Comparison of ENCODE assay signal across 12 cellular contexts in genomic region chr17:75646626-75646968, GRCh38. TPM values are rescaled to one million over a fixed set of nuclear protein-coding genes. Genes with fewer than 3 reads are reported as not detected.
DNase-seq lines count a peak whose midpoint lies in the region; ATAC-seq and TF ChIP-seq lines count a peak whose summit lies in the region.
"Had no signal": no experiment of that assay in that cellular context is flagged by ENCODE, and none has a peak within 500 bp of the region (broad histone marks: within the 10 kb centered on the region; RNA-seq: fewer than 3 reads in every experiment).

No MANE protein-coding gene starts in this region.

- H3K9me3 Mint-ChIP-seq in CD4-positive, CD25-positive, alpha-beta regulatory T cell, result peaks cover 0 to 1% (median 0%) of the 10 kb centered on the region in 7 donors
- H3K9me3 Mint-ChIP-seq: activated T-helper 1 cell treated with anti-CD3 and anti-CD28 coated beads, Interleukin-12 subunit alpha, Interleukin-12 subunit beta, Interleukin-2, Interleukin-4 antibody, amounts not matched to agents 30 ng/mL and 10 ng/mL and 1 ng/mL, durations not matched to agents 14 hours and 24 hours and 36 hours had no signal

- peaks cover 0 to 15% (median 0%) of the 10 kb centered on the region in 4 donors for H3K4me1 Mint-ChIP-seq in CD4-positive, CD25-positive, alpha-beta regulatory T cell

- H2AFZ ChIP-seq in PC-3 (ENCODE audit: low read length), result no peak overlapping the region; the same call in 1 of the 2 replicates
- H2AFZ ChIP-seq in trophoblast cell (ENCODE audit: insufficient read depth, low read length, poor library complexity), result no peak overlapping the region

- peak overlapping the region; percentile 86 for H3K9ac ChIP-seq in PC-3 (ENCODE audit: low read length)
- H3K9ac ChIP-seq in trophoblast cell (ENCODE audit: low read length), result no peak overlapping the region

- no peak overlapping the region for H3K27ac ChIP-seq in CD4-positive, CD25-positive, alpha-beta regulatory T cell (ENCODE audit: insufficient read depth, low read length, poor library complexity, severe bottlenecking)
- H3K27ac ChIP-seq in PC-3 (ENCODE audit: low read length) (peak overlapping the region; percentile 94), esophagus squamous epithelium (peak overlapping the region in 3 of 4 donors; percentile 71 to 89 (median 85)), trophoblast cell (ENCODE audit: low read depth, low read length) (peak overlapping the region; percentile 98)
- H3K27ac ChIP-seq: uterus had no signal

- WGBS in esophagus squamous epithelium, 2 donors, result 96 to 100% methylated on average over 2 to 4 of the region's 7 CpGs
- WGBS in trophoblast cell (ENCODE audit: extremely low coverage, insufficient coverage, insufficient read length), result no CpG with 5 or more reads among the region's 7 CpGs

- peak overlapping the region; percentile 58 for H2BK12ac ChIP-seq in trophoblast cell (ENCODE audit: low read length)

- no peaks in the 10 kb centered on the region for H3K79me2 ChIP-seq in PC-3 (ENCODE audit: low read length)
- H3K79me2 ChIP-seq in trophoblast cell (ENCODE audit: control insufficient read depth, insufficient read depth, low read length, poor library complexity), result peaks cover 2% of the 10 kb centered on the region

- H4K12ac ChIP-seq in trophoblast cell (ENCODE audit: low read depth, low read length), result no peak overlapping the region

- H3K27ac Mint-ChIP-seq in CD4-positive, CD25-positive, alpha-beta regulatory T cell, result peak overlapping the region; percentile 71 to 91 (median 82)

- H3K36me3 Mint-ChIP-seq in CD4-positive, CD25-positive, alpha-beta regulatory T cell, result peaks cover 27% of the 10 kb centered on the region

- H3K4me1 ChIP-seq in CD4-positive, CD25-positive, alpha-beta regulatory T cell (ENCODE audit: control insufficient read depth, insufficient read depth, low read length, poor library complexity, severe bottlenecking), result no peaks in the 10 kb centered on the region
- H3K4me1 ChIP-seq in PC-3 (ENCODE audit: insufficient read depth, low read length) (peaks cover 45% of the 10 kb centered on the region), esophagus squamous epithelium (peaks cover 18 to 52% (median 25%) of the 10 kb centered on the region in 3 donors), trophoblast cell (ENCODE audit: control insufficient read depth in 1 of 2, insufficient read depth in 2 of 2, low read length in 2 of 2) (peaks cover 35 to 39% of the 10 kb centered on the region in 2 experiments)
- H3K4me1 ChIP-seq: uterus had no signal

- no peak overlapping the region for H3K4me3 ChIP-seq in CD4-positive, CD25-positive, alpha-beta regulatory T cell (ENCODE audit: low read depth, low read length)
- H3K4me3 ChIP-seq in PC-3 (ENCODE audit: low read length), result no peak overlapping the region
- H3K4me3 ChIP-seq in esophagus squamous epithelium, result no peak overlapping the region
- H3K4me3 ChIP-seq in trophoblast cell (ENCODE audit: low read depth, low read length), result no peak overlapping the region
- H3K4me3 ChIP-seq: spleen, uterus had no signal

- peak overlapping the region; percentile 7 for H3K4ac ChIP-seq in trophoblast cell (ENCODE audit: low read depth, low read length)

- POLR2A ChIA-PET in PC-3 (lab: Charles Lee; ENCODE audit: unreplicated experiment), result interaction anchor here (0.6 to 1.0 kb wide), 2 partner anchors 14 to 166 kb away, joined by 4 to 6 read pairs; partner anchors contain the start of gene SMIM5

- no peaks in the 10 kb centered on the region for H3K27me3 Mint-ChIP-seq in CD4-positive, CD25-positive, alpha-beta regulatory T cell

- no peak overlapping the region for H3K23ac ChIP-seq in trophoblast cell (ENCODE audit: low read length)

- H3K27me3 ChIP-seq in CD4-positive, CD25-positive, alpha-beta regulatory T cell (ENCODE audit: control insufficient read depth, insufficient read depth, low read length), result no peaks in the 10 kb centered on the region
- H3K27me3 ChIP-seq in PC-3 (ENCODE audit: low read length) (no peaks in the 10 kb centered on the region), esophagus squamous epithelium (no peaks in the 10 kb centered on the region), trophoblast cell (ENCODE audit: insufficient read depth, low read length) (no peaks in the 10 kb centered on the region)
- H3K27me3 ChIP-seq: spleen, uterus had no signal

- H3K9me3 ChIP-seq in CD4-positive, CD25-positive, alpha-beta regulatory T cell (ENCODE audit: control insufficient read depth in 2 of 2, low read length in 2 of 2), result no peaks in the 10 kb centered on the region
- H3K9me3 ChIP-seq in PC-3 (ENCODE audit: low read length) (no peaks in the 10 kb centered on the region), esophagus squamous epithelium (no peaks in the 10 kb centered on the region), trophoblast cell (ENCODE audit: insufficient read depth, low read depth, low read length) (no peaks in the 10 kb centered on the region)
- H3K9me3 ChIP-seq: spleen, uterus had no signal

- peak overlapping the region; percentile 72 for H3K4me2 ChIP-seq in PC-3 (ENCODE audit: low read length)
- H3K4me2 ChIP-seq in trophoblast cell (ENCODE audit: low read length), result peak overlapping the region; percentile 2

- intact Hi-C loops in PC-3 (cut with micrococcal nuclease) (no loop called here), esophagus squamous epithelium (cut with DNase I) (no loop called here), left colon (cut with DNase I, micrococcal nuclease) (no loop called here)

- TF ChIP-seq POLR2A in esophagus squamous epithelium (IDR thresholded peaks at IDR 0.05), result no peak

- H3K79me1 ChIP-seq in trophoblast cell (ENCODE audit: low read length), result peaks cover 25% of the 10 kb centered on the region

- ATAC-seq in CD4-positive, CD25-positive, alpha-beta regulatory T cell (ENCODE audit: low read depth in 2 of 2), result no peak
- ATAC-seq in PC-3 (no peak; the same call in 1 of the 2 replicates), left colon (no peak)

- H4K91ac ChIP-seq in trophoblast cell (ENCODE audit: low read depth, low read length), result peak overlapping the region; percentile 72

- no TSS peak for BruUV-seq in PC-3 (replicated peaks; lab: Mats Ljungman, UMichigan)

- peak overlapping the region; percentile 37 for H2AK5ac ChIP-seq in trophoblast cell (ENCODE audit: low read length)

- DNase-seq in CD4-positive, CD25-positive, alpha-beta regulatory T cell, result no peak
- no peak for DNase-seq in PC-3
- no peak for DNase-seq in esophagus squamous epithelium (lab: John Stamatoyannopoulos, UW)
- DNase-seq in trophoblast cell, result peak in 1 of 2 donors; percentile 48
- DNase-seq in NCI-H1092 treated with DMSO at 0.1 percent for 48 hours (lab: John Stamatoyannopoulos, UW), result no peak
- DNase-seq in T1000 (lab: John Stamatoyannopoulos, UW), result no peak
- DNase-seq in left colon, result no peak
- DNase-seq in OCI-M1 (lab: John Stamatoyannopoulos, UW), result no peak
- DNase-seq: NCI-H2171 treated with DMSO at 0.1 percent for 48 hours had no signal

- H3K4me3 Mint-ChIP-seq in CD4-positive, CD25-positive, alpha-beta regulatory T cell, result no peak overlapping the region
- H3K4me3 Mint-ChIP-seq: activated T-helper 1 cell treated with anti-CD3 and anti-CD28 coated beads, Interleukin-12 subunit alpha, Interleukin-12 subunit beta, Interleukin-2, Interleukin-4 antibody, amounts not matched to agents 30 ng/mL and 10 ng/mL and 1 ng/mL, durations not matched to agents 14 hours and 24 hours and 36 hours had no signal

- H3K9me2 ChIP-seq in PC-3 (replicated peaks; ENCODE audit: low read length), result no peaks in the 10 kb centered on the region

- H3F3A ChIP-seq in PC-3 (ENCODE audit: low read length, unreplicated experiment), result no peaks in the 10 kb centered on the region

- peak overlapping the region; percentile 62 for H2BK120ac ChIP-seq in trophoblast cell (ENCODE audit: insufficient read depth, low read length, poor library complexity)

- peak overlapping the region; percentile 52 for H2BK5ac ChIP-seq in trophoblast cell (ENCODE audit: low read depth, low read length, poor library complexity)

- no peaks in the 10 kb centered on the region for H4K20me1 ChIP-seq in PC-3 (ENCODE audit: low read length)

- TF ChIP-seq CTCF in PC-3 (conservative IDR thresholded peaks at IDR 0.05; ENCODE audit: low read depth, low read length) (no peak), esophagus squamous epithelium (IDR thresholded peaks at IDR 0.05) (no peak)

- peak overlapping the region; percentile 34 for H4K8ac ChIP-seq in trophoblast cell (ENCODE audit: low read depth, low read length)

- peak overlapping the region; percentile 15 for H3K18ac ChIP-seq in trophoblast cell (ENCODE audit: low read length)

- H3K14ac ChIP-seq in trophoblast cell (ENCODE audit: low read length), result peak overlapping the region; percentile 52

- CTCF ChIA-PET in PC-3 (lab: Charles Lee), result interaction anchor here (0.7 to 3.0 kb wide), 3 partner anchors 11 to 101 kb away, joined by 3 to 58 read pairs (median 4); partner anchors contain the start of gene SMIM5

- peaks cover 20% of the 10 kb centered on the region for H3K36me3 ChIP-seq in CD4-positive, CD25-positive, alpha-beta regulatory T cell (ENCODE audit: control insufficient read depth, insufficient read depth, low read length)
- H3K36me3 ChIP-seq in PC-3 (ENCODE audit: low read depth, low read length) (0 out of 2 replicates have a peak, but pooled peaks cover 10% of the 10 kb centered on the region), esophagus squamous epithelium (peaks cover 0 to 58% (median 5%) of the 10 kb centered on the region in 3 donors), trophoblast cell (ENCODE audit: control insufficient read depth in 1 of 2, insufficient read depth in 2 of 2, low read length in 2 of 2) (peaks cover 11 to 18% of the 10 kb centered on the region in 2 experiments)
- H3K36me3 ChIP-seq: uterus had no signal

RNA-seq across cellular contexts. Expression of gene SMIM5, which starts 13.4 kb away (rescaled TPM):
- total RNA-seq in CD4-positive, CD25-positive, alpha-beta regulatory T cell, result 1.6 TPM
- under 1 TPM in 2 of 4 donors, not detected in 2; 0.07 to 0.10 TPM for polyA plus RNA-seq in CD4-positive, CD25-positive, alpha-beta regulatory T cell
- total RNA-seq in PC-3 (2014; rRNA removed) (2.3 and 4.3 TPM in 2 replicates), esophagus squamous epithelium (10 to 100 TPM in 1 of 4 donors, 1 to 10 TPM in 3; 7.4 to 16.8 (median 8.6) TPM), left colon (10 to 100 TPM; 15.4 to 28.3 TPM)
- polyA plus RNA-seq in trophoblast cell (2013), result 0.37 and 0.38 TPM in 2 replicates
- total RNA-seq: activated T-helper 1 cell treated with anti-CD3 and anti-CD28 coated beads, Interleukin-12 subunit alpha, Interleukin-12 subunit beta, Interleukin-2, Interleukin-4 antibody, amounts not matched to agents 30 ng/mL and 10 ng/mL and 1 ng/mL, durations not matched to agents 14 hours and 24 hours and 36 hours had no signal

RNA-seq across cellular contexts. Expression of gene RECQL5, which starts 20.4 kb away (rescaled TPM):
- total RNA-seq in CD4-positive, CD25-positive, alpha-beta regulatory T cell, result 25.5 TPM
- 10 to 100 TPM in 2 of 4 donors, 1 to 10 TPM in 2; 8.7 to 16.4 (median 11.4) TPM for polyA plus RNA-seq in CD4-positive, CD25-positive, alpha-beta regulatory T cell
- total RNA-seq in PC-3 (2014; rRNA removed), result 54.2 and 97.7 TPM in 2 replicates
- total RNA-seq in esophagus squamous epithelium, result 10 to 100 TPM; 25.1 to 82.8 (median 34.0) TPM
- polyA plus RNA-seq in trophoblast cell (2013), result 15.8 and 16.4 TPM in 2 replicates
- total RNA-seq in left colon, result 10 to 100 TPM; 23.2 to 27.0 TPM

RNA-seq across cellular contexts. Expression of gene SAP30BP, which starts 20.5 kb away (rescaled TPM):
- 253 TPM for total RNA-seq in CD4-positive, CD25-positive, alpha-beta regulatory T cell
- 100 to 1,000 TPM in 1 of 4 donors, 10 to 100 TPM in 3; 79.3 to 114 (median 81.5) TPM for polyA plus RNA-seq in CD4-positive, CD25-positive, alpha-beta regulatory T cell
- total RNA-seq in PC-3 (2014; rRNA removed) (97.8 and 115 TPM in 2 replicates), esophagus squamous epithelium (10 to 100 TPM; 33.9 to 72.7 (median 44.4) TPM), left colon (10 to 100 TPM; 72.1 to 72.5 TPM)
- polyA plus RNA-seq in trophoblast cell (2013), result 75.6 and 77.7 TPM in 2 replicates

RNA-seq across cellular contexts. Expression of gene MYO15B, which starts 59.0 kb away (rescaled TPM):
- 117 TPM for total RNA-seq in CD4-positive, CD25-positive, alpha-beta regulatory T cell
- polyA plus RNA-seq in CD4-positive, CD25-positive, alpha-beta regulatory T cell, result 1 to 10 TPM in 2 of 4 donors, under 1 TPM in 2; 0.95 to 1.1 (median 1.0) TPM
- total RNA-seq in PC-3 (2014; rRNA removed), result 3.2 and 7.1 TPM in 2 replicates
- total RNA-seq in esophagus squamous epithelium, result 10 to 100 TPM in 2 of 4 donors, 1 to 10 TPM in 2; 6.3 to 60.7 (median 10.4) TPM
- polyA plus RNA-seq in trophoblast cell (2013), result 8.3 and 8.9 TPM in 2 replicates
- total RNA-seq in left colon, result 100 to 1,000 TPM; 575 to 676 TPM
